ENCODE assay signal across 29 cellular contexts in the genomic region with DNA sequence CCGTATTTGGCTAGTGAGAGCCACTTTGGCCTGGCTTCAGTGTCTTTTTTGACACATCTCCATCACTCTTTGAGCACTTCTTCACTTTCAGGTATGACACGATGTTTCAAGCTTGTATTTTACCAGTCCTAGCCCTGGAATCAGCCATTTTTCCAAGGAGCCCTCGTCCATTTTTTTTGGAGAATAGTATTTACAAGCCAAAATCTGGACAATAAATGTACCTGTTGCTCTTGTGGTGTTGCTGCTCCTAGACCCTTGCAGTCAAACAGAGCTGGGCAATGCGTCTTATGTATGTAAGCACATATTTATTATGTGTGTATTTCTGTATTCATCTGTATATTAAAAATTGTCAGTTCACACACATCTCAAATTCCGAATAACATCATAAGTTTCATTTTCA.
"Had no signal": no experiment of that assay in that cellular context is flagged by ENCODE, and none has a peak within 500 bp of the region (broad histone marks: within the 10 kb centered on the region; RNA-seq: fewer than 3 reads in every experiment).

No MANE protein-coding gene starts in this region.

- H3K9me3 ChIP-seq: stomach, suprapubic skin, testis, thoracic aorta, thyroid gland, tibial artery, tibial nerve, transverse colon, upper lobe of left lung, upper lobe of right lung, uterus, vagina had no signal

- H3K27me3 Mint-ChIP-seq: type B pancreatic cell had no signal

- H3K9me3 Mint-ChIP-seq: stimulated activated effector memory CD8-positive, alpha-beta T cell treated with anti-CD3 and anti-CD28 coated beads, Interleukin-12 subunit alpha, Interleukin-12 subunit beta, amount 100 ng/mL, for 72 hours; stimulated activated memory B cell treated with anti-CD40 and anti-IgM and Interleukin-4, amounts not matched to agents 10 μg/mL and 1 μg/mL and 100 μg/mL, for 72 hours; stimulated activated naive B cell treated with anti-CD40 and anti-IgM and Interleukin-4, amounts not matched to agents 10 μg/mL and 1 μg/mL and 100 μg/mL, for 72 hours; stimulated activated naive CD8-positive, alpha-beta T cell treated with anti-CD3 and anti-CD28 coated beads, Interleukin-15, amount 100 ng/mL, for 72 hours; stimulated activated naive CD8-positive, alpha-beta T cell treated with anti-CD3 and anti-CD28 coated beads, Interleukin-15, Interleukin-2, amounts not matched to agents 100 ng/mL and 50 ng/mL, for 24 hours; type B pancreatic cell had no signal

- H3K4me1 Mint-ChIP-seq: stimulated activated effector memory CD8-positive, alpha-beta T cell treated with anti-CD3 and anti-CD28 coated beads, Interleukin-12 subunit alpha, Interleukin-12 subunit beta, amount 100 ng/mL, for 72 hours; stimulated activated memory B cell treated with anti-CD40 and anti-IgM and Interleukin-4, amounts not matched to agents 10 μg/mL and 1 μg/mL and 100 μg/mL, for 72 hours; stimulated activated naive B cell treated with anti-CD40 and anti-IgM and Interleukin-4, amounts not matched to agents 10 μg/mL and 1 μg/mL and 100 μg/mL, for 72 hours; stimulated activated naive CD8-positive, alpha-beta T cell treated with anti-CD3 and anti-CD28 coated beads, Interleukin-15, amount 100 ng/mL, for 72 hours had no signal

- H3K27ac Mint-ChIP-seq: stimulated activated effector memory CD8-positive, alpha-beta T cell treated with anti-CD3 and anti-CD28 coated beads, Interleukin-12 subunit alpha, Interleukin-12 subunit beta, amount 100 ng/mL, for 72 hours; stimulated activated memory B cell treated with anti-CD40 and anti-IgM and Interleukin-4, amounts not matched to agents 10 μg/mL and 1 μg/mL and 100 μg/mL, for 72 hours; stimulated activated naive B cell treated with anti-CD40 and anti-IgM and Interleukin-4, amounts not matched to agents 10 μg/mL and 1 μg/mL and 100 μg/mL, for 72 hours; stimulated activated naive CD8-positive, alpha-beta T cell treated with anti-CD3 and anti-CD28 coated beads, Interleukin-15, Interleukin-2, amounts not matched to agents 100 ng/mL and 50 ng/mL, for 24 hours had no signal

- H3K4me3 Mint-ChIP-seq: stimulated activated effector memory CD8-positive, alpha-beta T cell treated with anti-CD3 and anti-CD28 coated beads, Interleukin-12 subunit alpha, Interleukin-12 subunit beta, amount 100 ng/mL, for 72 hours; stimulated activated memory B cell treated with anti-CD40 and anti-IgM and Interleukin-4, amounts not matched to agents 10 μg/mL and 1 μg/mL and 100 μg/mL, for 72 hours; stimulated activated naive B cell treated with anti-CD40 and anti-IgM and Interleukin-4, amounts not matched to agents 10 μg/mL and 1 μg/mL and 100 μg/mL, for 72 hours; stimulated activated naive CD8-positive, alpha-beta T cell treated with anti-CD3 and anti-CD28 coated beads, Interleukin-15, amount 100 ng/mL, for 72 hours; stimulated activated naive CD8-positive, alpha-beta T cell treated with anti-CD3 and anti-CD28 coated beads, Interleukin-15, Interleukin-2, amounts not matched to agents 100 ng/mL and 50 ng/mL, for 24 hours; type B pancreatic cell had no signal

- FAIRE-seq: urothelium cell line had no signal

- ATAC-seq: stimulated activated effector memory CD8-positive, alpha-beta T cell treated with anti-CD3 and anti-CD28 coated beads, Interleukin-12 subunit alpha, Interleukin-12 subunit beta, amount 100 ng/mL, for 72 hours; stimulated activated memory B cell treated with anti-CD40 and anti-IgM and Interleukin-4, amounts not matched to agents 10 μg/mL and 1 μg/mL and 100 μg/mL, for 72 hours; stimulated activated naive B cell treated with anti-CD40 and anti-IgM and Interleukin-4, amounts not matched to agents 10 μg/mL and 1 μg/mL and 100 μg/mL, for 72 hours; stimulated activated naive CD8-positive, alpha-beta T cell treated with anti-CD3 and anti-CD28 coated beads, Interleukin-15, amount 100 ng/mL, for 72 hours; stimulated activated naive CD8-positive, alpha-beta T cell treated with anti-CD3 and anti-CD28 coated beads, Interleukin-15, Interleukin-2, amounts not matched to agents 100 U/mL and 50 U/mL, for 24 hours; upper lobe of right lung had no signal

- H3K27me3 ChIP-seq: stomach, suprapubic skin, testis, thyroid gland, tibial artery, tibial nerve, transverse colon, upper lobe of left lung, upper lobe of right lung, uterus, vagina had no signal

- H3K27ac ChIP-seq: stomach, suprapubic skin, testis, thoracic aorta, thyroid gland, tibial artery, tibial nerve, transverse colon, upper lobe of left lung, upper lobe of right lung, uterus, vagina had no signal

- H3K4me3 ChIP-seq: stomach, suprapubic skin, testis, thoracic aorta, thyroid gland, tibial artery, tibial nerve, transverse colon, upper lobe of left lung, upper lobe of right lung, uterus, vagina had no signal

- DNase-seq: stimulated activated CD4-positive, alpha-beta T cell treated with anti-CD3 and anti-CD28 coated beads, Interleukin-2, amount 100 ng/mL, for 48 hours; stimulated activated CD4-positive, alpha-beta T cell treated with anti-CD3 and anti-CD28 coated beads, Interleukin-4, amount 100 ng/mL, for 1 hour; stimulated activated CD4-positive, alpha-beta T cell treated with anti-CD3 and anti-CD28 coated beads, Interleukin-4, amount 100 ng/mL, for 24 hours; stimulated activated CD4-positive, alpha-beta T cell treated with anti-CD3 and anti-CD28 coated beads, Interleukin-4, amount 100 ng/mL, for 4 hours; stimulated activated CD8-positive, alpha-beta memory T cell treated with anti-CD3 and anti-CD28 coated beads, Interleukin-4, amount 100 ng/mL, for 48 hours; stimulated activated naive B cell treated with anti-CD40 and anti-IgM and Interleukin-4, amounts not matched to agents 10 μg/mL and 1 μg/mL and 100 μg/mL, for 72 hours; stimulated activated naive CD4-positive, alpha-beta T cell; stimulated activated naive CD4-positive, alpha-beta T cell treated with Interleukin-2 at 50 U/mL for 16 hours; stimulated activated naive CD8-positive, alpha-beta T cell treated with anti-CD3 and anti-CD28 coated beads, Interleukin-15, amount 100 ng/mL, for 72 hours; stimulated activated naive CD8-positive, alpha-beta T cell treated with anti-CD3 and anti-CD28 coated beads, Interleukin-15, Interleukin-2, amounts not matched to agents 100 U/mL and 50 U/mL, for 24 hours; stomach; substantia nigra; testis; thyroid gland; tibial artery; transverse colon; trophoblast cell; upper lobe of right lung; uterus had no signal

- H3K36me3 ChIP-seq: stomach, suprapubic skin, thoracic aorta, thyroid gland, tibial artery, tibial nerve, transverse colon, upper lobe of left lung, upper lobe of right lung, uterus, vagina had no signal

- H3K4me1 ChIP-seq: stomach, tibial nerve, upper lobe of left lung, upper lobe of right lung, uterus had no signal

- H3K36me3 Mint-ChIP-seq: stimulated activated effector memory CD8-positive, alpha-beta T cell treated with anti-CD3 and anti-CD28 coated beads, Interleukin-12 subunit alpha, Interleukin-12 subunit beta, amount 100 ng/mL, for 72 hours; stimulated activated memory B cell treated with anti-CD40 and anti-IgM and Interleukin-4, amounts not matched to agents 10 μg/mL and 1 μg/mL and 100 μg/mL, for 72 hours; stimulated activated naive B cell treated with anti-CD40 and anti-IgM and Interleukin-4, amounts not matched to agents 10 μg/mL and 1 μg/mL and 100 μg/mL, for 72 hours had no signal
